ENCODE assay signal across 5 cellular contexts in the genomic region with DNA sequence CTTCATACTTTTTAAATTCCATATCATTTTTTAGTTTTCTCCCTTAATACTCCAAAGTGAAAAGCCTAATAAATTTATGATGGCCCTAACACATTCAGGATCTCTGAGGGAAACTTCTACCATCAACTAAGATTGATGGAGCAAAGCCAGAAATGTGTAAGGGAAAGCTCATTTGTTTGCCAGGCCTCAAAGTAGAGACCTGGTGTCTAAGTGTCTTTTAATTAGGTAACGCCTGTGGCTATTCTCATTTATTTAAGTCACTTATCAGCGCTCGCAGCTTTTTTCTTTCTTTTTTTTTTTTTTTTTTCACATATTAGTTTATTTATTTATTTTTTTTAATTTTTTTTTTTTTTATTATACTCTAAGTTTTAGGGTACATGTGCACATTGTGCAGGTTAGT.
"Had no signal": no experiment of that assay in that cellular context is flagged by ENCODE, and none has a peak within 500 bp of the region (broad histone marks: within the 10 kb centered on the region; RNA-seq: fewer than 3 reads in every experiment).

No MANE protein-coding gene starts in this region.

- H3K27me3 Mint-ChIP-seq: IgD-negative memory B cell had no signal

- DNase-seq: H9, HCEC 1CT had no signal

- H3K27ac ChIP-seq: HL-60 had no signal

- H3K4me3 Mint-ChIP-seq: GM23338, H9, IgD-negative memory B cell had no signal

- H3K36me3 Mint-ChIP-seq: IgD-negative memory B cell had no signal

- H3K4me2 ChIP-seq: GM23338 had no signal

- H3K27ac Mint-ChIP-seq: GM23338, H9, IgD-negative memory B cell had no signal

- H3K4me3 ChIP-seq: GM23338 had no signal

- H3K4me1 Mint-ChIP-seq: GM23338, H9, IgD-negative memory B cell had no signal

- H2AFZ ChIP-seq: GM23338 had no signal
